27 cellular contexts compared by ENCODE assay signal in the genomic region with DNA sequence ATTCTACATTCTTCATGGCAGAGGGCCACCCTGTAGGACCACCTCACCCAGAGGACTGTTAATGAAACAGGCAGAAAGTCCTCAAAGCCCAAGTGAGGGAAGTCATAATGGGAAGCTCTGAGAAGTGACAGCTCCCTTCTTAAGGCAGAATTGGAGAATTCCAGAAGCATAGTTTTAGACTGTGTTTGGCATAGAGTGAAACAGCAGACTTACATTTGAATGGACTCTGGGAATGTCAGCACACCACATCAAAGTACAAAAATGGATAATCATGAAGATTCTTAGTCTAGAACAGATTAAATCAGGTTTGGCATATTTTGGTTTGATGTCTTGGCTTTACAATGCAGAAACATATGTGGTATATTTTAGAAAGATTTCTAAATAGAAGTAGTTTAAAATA. TPM values are rescaled to one million over a fixed set of nuclear protein-coding genes. Genes with fewer than 3 reads are reported as not detected.
"Had no signal": no experiment of that assay in that cellular context is flagged by ENCODE, and none has a peak within 500 bp of the region (broad histone marks: within the 10 kb centered on the region; RNA-seq: fewer than 3 reads in every experiment).

No MANE protein-coding gene starts in this region.

- H3K4me1 ChIP-seq: ascending aorta, breast epithelium, left lung had no signal

- H3K4me3 ChIP-seq: ascending aorta, breast epithelium, left lung, right lobe of liver, skin epidermis, stomach, suprapubic skin had no signal

- FAIRE-seq: colon, frontal cortex, urothelium cell line had no signal

- H3K36me3 ChIP-seq: ascending aorta, breast epithelium, left lung, neutrophil, right lobe of liver, stomach, suprapubic skin had no signal

- DNase-seq: activated B cell treated with CpG ODN at 0.5 μM for 24 hours; activated CD4-positive, alpha-beta T cell treated with anti-CD3 and anti-CD28 coated beads, Interleukin-2, amount 50 U/mL, for 1 hour; activated CD8-positive, alpha-beta T cell treated with anti-CD3 and anti-CD28 coated beads for 36 hours; activated effector memory CD4-positive, alpha-beta T cell treated with Interleukin-2 at 50 U/mL for 16 hours; activated naive CD4-positive, alpha-beta T cell treated with Interleukin-2 at 50 U/mL for 16 hours; activated naive CD8-positive, alpha-beta T cell treated with anti-CD3 and anti-CD28 coated beads for 36 hours; activated T-cell treated with anti-CD3 and anti-CD28 coated beads for 4 hours; effector memory CD4-positive, alpha-beta T cell; glutamatergic neuron; left lung; naive B cell; nephron progenitor cell; right lobe of liver; stimulated activated CD4-positive, alpha-beta T cell treated with anti-CD3 and anti-CD28 coated beads, Interleukin-4, amount 100 ng/mL, for 24 hours; stomach; T-helper 1 cell; trophoblast cell had no signal

- H3K36me3 Mint-ChIP-seq: naive B cell; stimulated activated effector memory CD8-positive, alpha-beta T cell treated with anti-CD3 and anti-CD28 coated beads, Interleukin-12 subunit alpha, Interleukin-12 subunit beta, amount 100 ng/mL, for 72 hours had no signal

- H3K4me3 Mint-ChIP-seq: activated B cell treated with CpG ODN at 0.5 μM for 24 hours; activated CD8-positive, alpha-beta T cell treated with anti-CD3 and anti-CD28 coated beads for 36 hours; naive B cell; nephron progenitor cell; stimulated activated effector memory CD8-positive, alpha-beta T cell treated with anti-CD3 and anti-CD28 coated beads, Interleukin-12 subunit alpha, Interleukin-12 subunit beta, amount 100 ng/mL, for 72 hours; T-helper 2 cell treated with Interferon-gamma antibody and Interleukin-4, amounts not matched to agents 5 μg/mL and 100 μg/mL, for 36 hours had no signal

- H3K4me1 Mint-ChIP-seq: activated B cell treated with CpG ODN at 0.5 μM for 24 hours; naive B cell; stimulated activated effector memory CD8-positive, alpha-beta T cell treated with anti-CD3 and anti-CD28 coated beads, Interleukin-12 subunit alpha, Interleukin-12 subunit beta, amount 100 ng/mL, for 72 hours had no signal

- H3K27ac ChIP-seq: ascending aorta, neutrophil, right lobe of liver, skin epidermis, suprapubic skin had no signal

- H3K27me3 Mint-ChIP-seq: activated naive CD8-positive, alpha-beta T cell treated with anti-CD3 and anti-CD28 coated beads for 36 hours had no signal

- H3K9me3 Mint-ChIP-seq: activated B cell treated with CpG ODN at 0.5 μM for 24 hours; activated CD8-positive, alpha-beta T cell treated with anti-CD3 and anti-CD28 coated beads for 36 hours; activated naive CD8-positive, alpha-beta T cell treated with anti-CD3 and anti-CD28 coated beads for 36 hours; naive B cell; nephron progenitor cell; stimulated activated effector memory CD8-positive, alpha-beta T cell treated with anti-CD3 and anti-CD28 coated beads, Interleukin-12 subunit alpha, Interleukin-12 subunit beta, amount 100 ng/mL, for 72 hours; T-helper 2 cell treated with Interferon-gamma antibody and Interleukin-4, amounts not matched to agents 5 μg/mL and 100 μg/mL, for 36 hours had no signal

- H3K9me3 ChIP-seq: ascending aorta, breast epithelium, left lung, neutrophil, right lobe of liver, stomach, suprapubic skin had no signal

- ATAC-seq: activated CD8-positive, alpha-beta T cell treated with anti-CD3 and anti-CD28 coated beads for 36 hours; right lobe of liver; stimulated activated effector memory CD8-positive, alpha-beta T cell treated with anti-CD3 and anti-CD28 coated beads, Interleukin-12 subunit alpha, Interleukin-12 subunit beta, amount 100 ng/mL, for 72 hours had no signal

- H3K27me3 ChIP-seq: ascending aorta, breast epithelium, left lung, neutrophil, right lobe of liver, stomach, suprapubic skin had no signal

- H3K27ac Mint-ChIP-seq: activated B cell treated with CpG ODN at 0.5 μM for 24 hours; activated CD8-positive, alpha-beta T cell treated with anti-CD3 and anti-CD28 coated beads for 36 hours; nephron progenitor cell; stimulated activated effector memory CD8-positive, alpha-beta T cell treated with anti-CD3 and anti-CD28 coated beads, Interleukin-12 subunit alpha, Interleukin-12 subunit beta, amount 100 ng/mL, for 72 hours; T-helper 2 cell treated with Interferon-gamma antibody and Interleukin-4, amounts not matched to agents 5 μg/mL and 100 μg/mL, for 36 hours had no signal

RNA-seq across cellular contexts. Expression of gene SH3BGRL2, which starts 17.9 kb away (rescaled TPM):
- total RNA-seq: activated B cell treated with CpG ODN at 0.5 μM for 24 hours had no signal
